Comparison of ENCODE assay signal across 22 cellular contexts in the genomic region with DNA sequence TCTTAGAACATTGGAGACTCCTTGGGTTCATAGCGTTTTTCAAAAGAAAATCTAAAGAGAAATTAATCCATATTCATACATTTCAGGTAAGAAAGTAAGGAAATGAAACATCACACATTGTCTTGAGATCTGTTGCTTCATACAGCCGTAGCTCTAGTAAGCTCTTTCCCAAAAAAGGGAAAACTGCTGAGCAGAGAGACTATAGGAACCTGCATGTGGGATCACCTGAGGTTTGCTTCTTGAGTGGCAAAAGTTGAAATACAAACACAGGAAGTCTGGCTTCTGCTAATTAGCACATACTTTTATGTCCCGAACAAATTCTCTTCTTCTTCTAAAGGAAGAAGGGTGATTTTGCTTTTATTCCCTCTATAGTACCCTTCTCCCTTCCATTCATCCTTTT. TPM values are rescaled to one million over a fixed set of nuclear protein-coding genes. Genes with fewer than 3 reads are reported as not detected.
DNase-seq lines count a peak whose midpoint lies in the region; ATAC-seq, FAIRE-seq and TF ChIP-seq lines count a peak whose summit lies in the region.
"Had no signal": no experiment of that assay in that cellular context is flagged by ENCODE, and none has a peak within 500 bp of the region (broad histone marks: within the 10 kb centered on the region; RNA-seq: fewer than 3 reads in every experiment).

No MANE protein-coding gene starts in this region.

- DNase-seq in MCF 10A (ENCODE audit: unreplicated experiment) (peak; percentile 18), mammary epithelial cell (no peak), PC-3 (no peak), endothelial cell of umbilical vein (ENCODE audit: low read depth, low spot score) (peak; percentile 43), psoas muscle (no peak)
- no peak for DNase-seq in activated CD4-positive, alpha-beta T cell treated with anti-CD3 and anti-CD28 coated beads, Interleukin-2, amount 10 ng/mL, durations not matched to agents 24 days and 14 days
- DNase-seq: activated CD8-positive, alpha-beta T cell treated with anti-CD3 and anti-CD28 coated beads, Interleukin-2, amount 10 ng/mL, durations not matched to agents 7 days and 5 days; activated naive CD4-positive, alpha-beta T cell treated with anti-CD3 and anti-CD28 coated beads, Interleukin-2, amount 10 ng/mL, durations not matched to agents 7 days and 5 days; activated T-cell treated with anti-CD3 and anti-CD28 coated beads, Interleukin-2, amount 50 U/mL, for 1 hour; effector CD4-positive, alpha-beta T cell; GF-D8; immature natural killer cell; naive thymus-derived CD4-positive, alpha-beta T cell; NCI-H1694 treated with DMSO at 0.1 percent for 48 hours; right lobe of liver had no signal

- H4K20me1 ChIP-seq in mammary epithelial cell (ENCODE audit: insufficient read depth, low read length) (no peaks in the 10 kb centered on the region), PC-3 (ENCODE audit: low read length) (no peaks in the 10 kb centered on the region), endothelial cell of umbilical vein (replicated peaks; ENCODE audit: control insufficient read depth, extremely low read depth, insufficient read depth, low read length) (no peaks in the 10 kb centered on the region)

- H3K9me3 Mint-ChIP-seq in MCF 10A (ENCODE audit: unreplicated experiment): no peaks in the 10 kb centered on the region
- peaks cover 4% of the 10 kb centered on the region for H3K9me3 Mint-ChIP-seq in activated CD4-positive, alpha-beta T cell treated with anti-CD3 and anti-CD28 coated beads, Interleukin-2, amount 10 ng/mL, durations not matched to agents 24 days and 14 days

- peak overlapping the region; percentile 95 for H3K27ac Mint-ChIP-seq in MCF 10A (ENCODE audit: low read depth, unreplicated experiment)
- no peak overlapping the region for H3K27ac Mint-ChIP-seq in activated CD4-positive, alpha-beta T cell treated with anti-CD3 and anti-CD28 coated beads, Interleukin-2, amount 10 ng/mL, durations not matched to agents 24 days and 14 days
- H3K27ac Mint-ChIP-seq: activated CD8-positive, alpha-beta T cell treated with anti-CD3 and anti-CD28 coated beads, Interleukin-2, amount 10 ng/mL, durations not matched to agents 7 days and 5 days; activated naive CD4-positive, alpha-beta T cell treated with anti-CD3 and anti-CD28 coated beads, Interleukin-2, amount 10 ng/mL, durations not matched to agents 7 days and 5 days; memory B cell; naive thymus-derived CD4-positive, alpha-beta T cell had no signal

- H3F3A ChIP-seq in PC-3 (ENCODE audit: low read length, unreplicated experiment): peaks cover 9% of the 10 kb centered on the region

- no peak for TF ChIP-seq CTCF in MCF 10A (IDR thresholded peaks at IDR 0.05; ENCODE audit: unreplicated experiment)
- no peak for TF ChIP-seq CTCF in mammary epithelial cell (conservative IDR thresholded peaks at IDR 0.05 in 1 of 2, IDR thresholded peaks at IDR 0.05 in 1 of 2; ENCODE audit: extremely low read depth in 1 of 2, insufficient read depth in 1 of 2, low read depth in 1 of 2, low read length in 2 of 2)
- no peak for TF ChIP-seq CTCF in PC-3 (conservative IDR thresholded peaks at IDR 0.05; ENCODE audit: low read depth, low read length)
- TF ChIP-seq CTCF in endothelial cell of umbilical vein (IDR thresholded peaks at IDR 0.05; ENCODE audit: extremely low read depth in 1 of 2, insufficient read depth in 1 of 2, low read depth in 1 of 2, low read length in 2 of 2): no peak
- TF ChIP-seq CTCF in psoas muscle (IDR thresholded peaks at IDR 0.05): no peak

- POLR2A ChIA-PET in MCF 10A (lab: Yijun Ruan, JAX): interaction anchor here (0.7 to 5.5 kb wide), 5 partner anchors 39 to 1933 kb away, joined by 3 to 27 read pairs (median 7); a partner anchor contains a TSS
- POLR2A ChIA-PET in PC-3 (lab: Charles Lee; ENCODE audit: unreplicated experiment): no interaction called here
- POLR2A ChIA-PET in endothelial cell of umbilical vein (lab: Charles Lee): interaction anchor here (0.6 to 1.6 kb wide), 2 partner anchors 58 to 100 kb away, joined by 3 read pairs; a partner anchor contains a TSS

- no peaks in the 10 kb centered on the region for H3K9me2 ChIP-seq in PC-3 (replicated peaks; ENCODE audit: low read length)

- H3K4me3 ChIP-seq in mammary epithelial cell (replicated peaks in 1 of 3; ENCODE audit: insufficient read depth in 1 of 3, low read depth in 2 of 3, low read length in 3 of 3) (no peak overlapping the region), PC-3 (ENCODE audit: low read length) (no peak overlapping the region), endothelial cell of umbilical vein (replicated peaks in 1 of 3; ENCODE audit: insufficient read depth in 1 of 3, low read depth in 1 of 3, low read length in 3 of 3) (no peak overlapping the region), psoas muscle (no peak overlapping the region)
- H3K4me3 ChIP-seq: BLaER1 treated with 17β-estradiol and CSF1 and Interleukin-3, amounts not matched to agents 10 nM and 100 nM; right lobe of liver; suprapubic skin had no signal

- H3K9me3 ChIP-seq in mammary epithelial cell (replicated peaks; ENCODE audit: insufficient read depth, low read length) (no peaks in the 10 kb centered on the region), PC-3 (ENCODE audit: low read length) (no peaks in the 10 kb centered on the region), endothelial cell of umbilical vein (replicated peaks; ENCODE audit: control insufficient read depth, insufficient read depth, low read length) (no peaks in the 10 kb centered on the region), psoas muscle (no peaks in the 10 kb centered on the region)
- H3K9me3 ChIP-seq: right lobe of liver, suprapubic skin had no signal

- H3K27me3 Mint-ChIP-seq in MCF 10A (ENCODE audit: insufficient read depth, unreplicated experiment): no peaks in the 10 kb centered on the region
- no peaks in the 10 kb centered on the region for H3K27me3 Mint-ChIP-seq in activated CD4-positive, alpha-beta T cell treated with anti-CD3 and anti-CD28 coated beads, Interleukin-2, amount 10 ng/mL, durations not matched to agents 24 days and 14 days
- H3K27me3 Mint-ChIP-seq: activated naive CD4-positive, alpha-beta T cell treated with anti-CD3 and anti-CD28 coated beads, Interleukin-2, amount 10 ng/mL, durations not matched to agents 7 days and 5 days; memory B cell; naive thymus-derived CD4-positive, alpha-beta T cell had no signal

- no peak for TF ChIP-seq POLR2A in endothelial cell of umbilical vein (IDR thresholded peaks at IDR 0.05; ENCODE audit: low read depth, low read length)

- no TSS peak for BruUV-seq in MCF 10A (replicated peaks; lab: Mats Ljungman, UMichigan)
- BruUV-seq in mammary epithelial cell (replicated peaks; lab: Mats Ljungman, UMichigan): no TSS peak
- BruUV-seq in PC-3 (replicated peaks; lab: Mats Ljungman, UMichigan): no TSS peak
- no TSS peak for BruUV-seq in endothelial cell of umbilical vein (replicated peaks; lab: Mats Ljungman, UMichigan)

- H3K27ac ChIP-seq in mammary epithelial cell (ENCODE audit: insufficient read depth, low read depth, low read length): no peak overlapping the region
- H3K27ac ChIP-seq in PC-3 (ENCODE audit: low read length): peak overlapping the region; percentile 94
- H3K27ac ChIP-seq in endothelial cell of umbilical vein (ENCODE audit: insufficient read depth, low read depth, low read length): peak overlapping the region; percentile 99
- peak overlapping the region; percentile 46 for H3K27ac ChIP-seq in psoas muscle
- H3K27ac ChIP-seq: BLaER1 treated with 17β-estradiol and CSF1 and Interleukin-3, amounts not matched to agents 10 nM and 100 nM; KMS-11; suprapubic skin had no signal

- FAIRE-seq in endothelial cell of umbilical vein (lab: Jason Lieb, UNC): no peak

- dilution Hi-C loops in mammary epithelial cell (cut with HindIII; ENCODE audit: low sequenced_read_pairs) (no loop called here), endothelial cell of umbilical vein (cut with MboI; ENCODE audit: extremely low pct_ligation_motif_present, low sequenced_read_pairs) (no loop called here)

- H3K27me3 ChIP-seq in mammary epithelial cell (ENCODE audit: insufficient read depth, low read length) (no peaks in the 10 kb centered on the region), PC-3 (ENCODE audit: low read length) (no peaks in the 10 kb centered on the region), endothelial cell of umbilical vein (ENCODE audit: control insufficient read depth in 2 of 2, insufficient read depth in 2 of 2, low read length in 2 of 2) (no peaks in the 10 kb centered on the region), psoas muscle (ENCODE audit: insufficient read depth in 3 of 3, low read length in 2 of 3) (no peaks in the 10 kb centered on the region)
- H3K27me3 ChIP-seq: BLaER1 treated with 17β-estradiol and CSF1 and Interleukin-3, amounts not matched to agents 10 nM and 100 nM; right lobe of liver; suprapubic skin had no signal

- H3K79me2 ChIP-seq in mammary epithelial cell (ENCODE audit: insufficient read depth, low read length) (peaks cover 12% of the 10 kb centered on the region), PC-3 (ENCODE audit: low read length) (0 out of 2 replicates have a peak, but pooled peaks cover 6% of the 10 kb centered on the region), endothelial cell of umbilical vein (ENCODE audit: control insufficient read depth, insufficient read depth, low read length) (peaks cover 8% of the 10 kb centered on the region)

- H3K4me2 ChIP-seq in mammary epithelial cell (ENCODE audit: insufficient read depth, low read depth, low read length) (no peak overlapping the region), PC-3 (ENCODE audit: low read length) (no peak overlapping the region), endothelial cell of umbilical vein (ENCODE audit: insufficient read depth, low read length) (peak overlapping the region; percentile 14)
- H3K4me2 ChIP-seq: KMS-11 had no signal

- ATAC-seq in PC-3: no peak
- ATAC-seq in psoas muscle: no peak
- ATAC-seq in GM21529 (IDR thresholded peaks at IDR 0.05; ENCODE audit: unreplicated experiment): no peak
- ATAC-seq in HG03469 (IDR thresholded peaks at IDR 0.05; ENCODE audit: unreplicated experiment): no peak
- ATAC-seq: activated CD8-positive, alpha-beta T cell treated with anti-CD3 and anti-CD28 coated beads, Interleukin-2, amount 10 ng/mL, durations not matched to agents 7 days and 5 days; naive thymus-derived CD4-positive, alpha-beta T cell; Panc1; right lobe of liver had no signal

- H3K36me3 ChIP-seq in mammary epithelial cell (ENCODE audit: insufficient read depth, low read length): no peaks in the 10 kb centered on the region
- no peaks in the 10 kb centered on the region for H3K36me3 ChIP-seq in PC-3 (ENCODE audit: low read depth, low read length)
- H3K36me3 ChIP-seq in endothelial cell of umbilical vein (ENCODE audit: control insufficient read depth in 2 of 2, extremely low read depth in 1 of 2, insufficient read depth in 2 of 2, low read length in 2 of 2): no peaks in the 10 kb centered on the region
- H3K36me3 ChIP-seq in psoas muscle (ENCODE audit: insufficient read depth in 1 of 2, low read depth in 1 of 2): no peaks in the 10 kb centered on the region
- H3K36me3 ChIP-seq: right lobe of liver had no signal

- CTCF ChIA-PET in MCF 10A (lab: Yijun Ruan, JAX) (no interaction called here), mammary epithelial cell (lab: Charles Lee; ENCODE audit: low non-redundant PET) (no interaction called here), PC-3 (lab: Charles Lee) (no interaction called here), endothelial cell of umbilical vein (lab: Charles Lee) (no interaction called here)

- in situ Hi-C loops in mammary epithelial cell (cut with MboI; ENCODE audit: low sequenced_read_pairs in 2 of 2): no loop called here

- no peak overlapping the region for H3K9ac ChIP-seq in mammary epithelial cell (ENCODE audit: insufficient read depth, low read length)
- no peak overlapping the region for H3K9ac ChIP-seq in PC-3 (ENCODE audit: low read length)
- peak overlapping the region; percentile 99 for H3K9ac ChIP-seq in endothelial cell of umbilical vein (replicated peaks; ENCODE audit: extremely low read depth, insufficient read depth, low read length)
- H3K9ac ChIP-seq: BLaER1 treated with 17β-estradiol and CSF1 and Interleukin-3, amounts not matched to agents 10 nM and 100 nM; KMS-11 had no signal

- no peak overlapping the region for H3K4me3 Mint-ChIP-seq in MCF 10A (ENCODE audit: unreplicated experiment)
- H3K4me3 Mint-ChIP-seq in activated CD4-positive, alpha-beta T cell treated with anti-CD3 and anti-CD28 coated beads, Interleukin-2, amount 10 ng/mL, durations not matched to agents 24 days and 14 days: no peak overlapping the region
- H3K4me3 Mint-ChIP-seq: activated CD8-positive, alpha-beta T cell treated with anti-CD3 and anti-CD28 coated beads, Interleukin-2, amount 10 ng/mL, durations not matched to agents 7 days and 5 days; activated naive CD4-positive, alpha-beta T cell treated with anti-CD3 and anti-CD28 coated beads, Interleukin-2, amount 10 ng/mL, durations not matched to agents 7 days and 5 days; immature natural killer cell; memory B cell; naive thymus-derived CD4-positive, alpha-beta T cell had no signal

- intact Hi-C loops in MCF 10A (cut with micrococcal nuclease): no loop called here
- intact Hi-C loops in mammary epithelial cell (cut with micrococcal nuclease): loop anchor here (5.0 kb wide), 2 partner anchors 38 to 103 kb away; a partner anchor contains a TSS
- intact Hi-C loops in PC-3 (cut with micrococcal nuclease): loop anchor here (5.0 kb wide), 1 partner anchor 38 kb away; no protein-coding TSS in a partner anchor
- intact Hi-C loops in endothelial cell of umbilical vein (cut with micrococcal nuclease): loop anchor here (5.0 kb wide), 2 partner anchors 283 to 1732 kb away; no protein-coding TSS in a partner anchor
- intact Hi-C loops in psoas muscle (cut with DNase I): no loop called here
- intact Hi-C loops in activated CD4-positive, alpha-beta T cell treated with anti-CD3 and anti-CD28 coated beads, Interleukin-2, amount 10 ng/mL, durations not matched to agents 24 days and 14 days (cut with micrococcal nuclease): no loop called here

- WGBS in mammary epithelial cell (ENCODE audit: low coverage, missing lambda C conversion rate): 95% methylated on average over 3 of the region's 3 CpGs
- 78 to 90% (median 88%) methylated on average over 3 of the region's 3 CpGs for WGBS in psoas muscle, 3 donors

- H3K4me1 Mint-ChIP-seq in MCF 10A (ENCODE audit: insufficient read depth, unreplicated experiment): peaks cover 35% of the 10 kb centered on the region
- peaks cover 12% of the 10 kb centered on the region for H3K4me1 Mint-ChIP-seq in activated CD4-positive, alpha-beta T cell treated with anti-CD3 and anti-CD28 coated beads, Interleukin-2, amount 10 ng/mL, durations not matched to agents 24 days and 14 days

- peaks cover 27% of the 10 kb centered on the region for H3K4me1 ChIP-seq in mammary epithelial cell (ENCODE audit: insufficient read depth, low read length)
- H3K4me1 ChIP-seq in PC-3 (ENCODE audit: insufficient read depth, low read length): peaks cover 36% of the 10 kb centered on the region
- peaks cover 58% of the 10 kb centered on the region for H3K4me1 ChIP-seq in endothelial cell of umbilical vein (ENCODE audit: control insufficient read depth, extremely low read depth, insufficient read depth, low read length)
- no peaks in the 10 kb centered on the region for H3K4me1 ChIP-seq in psoas muscle
- H3K4me1 ChIP-seq: right lobe of liver, suprapubic skin had no signal

- no peak overlapping the region for H2AFZ ChIP-seq in mammary epithelial cell (ENCODE audit: low read depth, low read length)
- H2AFZ ChIP-seq in PC-3 (ENCODE audit: low read length): no peak overlapping the region
- H2AFZ ChIP-seq in endothelial cell of umbilical vein (ENCODE audit: low read depth, low read length): no peak overlapping the region

- H3K36me3 Mint-ChIP-seq in MCF 10A (ENCODE audit: insufficient read depth, unreplicated experiment): peaks cover 7% of the 10 kb centered on the region
- peaks cover 43% of the 10 kb centered on the region for H3K36me3 Mint-ChIP-seq in activated CD4-positive, alpha-beta T cell treated with anti-CD3 and anti-CD28 coated beads, Interleukin-2, amount 10 ng/mL, durations not matched to agents 24 days and 14 days (ENCODE audit: low read depth)

- H3K9me1 ChIP-seq in endothelial cell of umbilical vein (replicated peaks; ENCODE audit: control insufficient read depth, extremely low read depth, insufficient read depth, low read length): no peaks in the 10 kb centered on the region

RNA-seq across cellular contexts. Expression of a gene that starts 57.7 kb away (rescaled TPM):
- total RNA-seq in MCF 10A (2022) (36.8 and 53.3 TPM in 2 replicates), mammary epithelial cell (10 to 100 TPM; 24.8 to 40.9 TPM), PC-3 (2014; rRNA removed) (16.7 and 23.0 TPM in 2 replicates), endothelial cell of umbilical vein (38.6 and 42.9 TPM in 2 replicates), psoas muscle (10 to 100 TPM; 28.1 to 49.9 (median 37.8) TPM)
- polyA plus RNA-seq in mammary epithelial cell (20.8 TPM), endothelial cell of umbilical vein (6.0 and 11.5 TPM in 2 replicates), psoas muscle (10 to 100 TPM; 34.1 to 64.6 (median 43.4) TPM)
- polyA minus RNA-seq in mammary epithelial cell (28.9 TPM), endothelial cell of umbilical vein (6.3 and 11.2 TPM in 2 replicates)
- 27.7 and 31.5 TPM in 2 replicates for polyA plus RNA-seq in endothelial cell of umbilical vein (2011; cell fraction: cytosol; rRNA removed)
- polyA plus RNA-seq in endothelial cell of umbilical vein (2011; cell fraction: nucleus; rRNA removed): 14.3 and 25.2 TPM in 2 replicates
- polyA plus RNA-seq in endothelial cell of umbilical vein (2012): 25.2 and 49.8 TPM in 2 replicates
- 4.5 TPM for polyA minus RNA-seq in endothelial cell of umbilical vein (2011; cell fraction: cytosol; rRNA and poly(A)+ RNA removed)
- polyA minus RNA-seq in endothelial cell of umbilical vein (2011; cell fraction: nucleus; rRNA and poly(A)+ RNA removed): 14.1 and 19.9 TPM in 2 replicates
- 65.0 and 72.7 TPM in 2 replicates for total RNA-seq in activated CD4-positive, alpha-beta T cell treated with anti-CD3 and anti-CD28 coated beads, Interleukin-2, amount 10 ng/mL, durations not matched to agents 24 days and 14 days

Comparison
In these comparisons a context has a peak if more than half of its experiments do, and no peak if none do; other contexts are left out.
1. DNase-seq: peak in MCF 10A (single experiment) and endothelial cell of umbilical vein (single experiment); none in mammary epithelial cell (single experiment), PC-3 (single experiment), psoas muscle (0 of 2) and activated CD4-positive, alpha-beta T cell treated with anti-CD3 and anti-CD28 coated beads, Interleukin-2, amount 10 ng/mL, durations not matched to agents 24 days and 14 days (single experiment).
2. intact Hi-C loops: an anchor here in mammary epithelial cell (5.0 kb wide), PC-3 (5.0 kb wide) and endothelial cell of umbilical vein (5.0 kb wide); none called in MCF 10A, psoas muscle and activated CD4-positive, alpha-beta T cell treated with anti-CD3 and anti-CD28 coated beads, Interleukin-2, amount 10 ng/mL, durations not matched to agents 24 days and 14 days.